In the genomic region with DNA sequence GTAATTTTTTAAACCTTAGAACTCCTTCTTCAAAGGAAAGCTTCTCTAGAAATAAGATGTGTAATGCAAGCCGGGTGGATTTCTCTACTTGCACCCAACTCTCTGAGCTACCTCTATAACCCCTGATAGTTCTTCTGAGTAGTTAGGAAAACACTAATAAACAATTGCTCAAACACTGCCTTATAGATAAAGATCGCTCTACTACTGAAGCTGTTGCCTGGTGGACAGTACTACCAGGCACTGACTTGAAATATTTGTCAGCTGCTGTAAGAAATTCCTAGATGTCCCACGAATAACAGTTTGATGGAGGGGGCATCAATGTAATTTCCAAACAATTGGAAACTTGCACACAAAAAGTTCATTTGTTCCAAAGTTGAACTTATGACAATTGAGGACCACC, we compare ENCODE assay signal across 27 cellular contexts. TPM values are rescaled to one million over a fixed set of nuclear protein-coding genes. Genes with fewer than 3 reads are reported as not detected.
A peak's percentile ranks its signal among the peaks of the same experiment; 100 is the strongest.
DNase-seq lines count a peak whose midpoint lies in the region; ATAC-seq and TF ChIP-seq lines count a peak whose summit lies in the region.
"Had no signal": no experiment of that assay in that cellular context is flagged by ENCODE, and none has a peak within 500 bp of the region (broad histone marks: within the 10 kb centered on the region; RNA-seq: fewer than 3 reads in every experiment).

No MANE protein-coding gene starts in this region.

- ATAC-seq in natural killer cell (no peak), HG03108 (IDR thresholded peaks at IDR 0.05; ENCODE audit: unreplicated experiment) (no peak)
- no peak for ATAC-seq in natural killer cell treated with Interleukin-12 subunit alpha and Interleukin-12 subunit beta and Interleukin-15 and Interleukin-18, amount 100 ng/mL, for 72 hours
- ATAC-seq in stimulated activated naive B cell treated with anti-CD40 and anti-IgM and Interleukin-4, amounts not matched to agents 10 μg/mL and 1 μg/mL and 100 μg/mL, for 72 hours (replicated peaks): no peak
- ATAC-seq: activated T-cell treated with anti-CD3 and anti-CD28 coated beads, Interleukin-2, amount 50 U/mL, for 4 hours; HCT116 had no signal

- no peaks in the 10 kb centered on the region for H3K9me3 Mint-ChIP-seq in natural killer cell
- H3K9me3 Mint-ChIP-seq in natural killer cell treated with Interleukin-12 subunit alpha and Interleukin-12 subunit beta and Interleukin-15 and Interleukin-18, amount 100 ng/mL, for 72 hours: no peaks in the 10 kb centered on the region
- peaks cover 14 to 19% of the 10 kb centered on the region in 2 donors for H3K9me3 Mint-ChIP-seq in stimulated activated naive B cell treated with anti-CD40 and anti-IgM and Interleukin-4, amounts not matched to agents 10 μg/mL and 1 μg/mL and 100 μg/mL, for 72 hours
- H3K9me3 Mint-ChIP-seq in osteocyte (ENCODE audit: unreplicated experiment): peaks cover 24% of the 10 kb centered on the region
- H3K9me3 Mint-ChIP-seq: activated CD4-positive, alpha-beta T cell treated with anti-CD3 and anti-CD28 coated beads, Interleukin-2, amount 10 ng/mL, durations not matched to agents 24 days and 14 days had no signal

- H3K4me1 Mint-ChIP-seq in natural killer cell (peaks cover 79 to 83% of the 10 kb centered on the region in 2 donors), osteocyte (ENCODE audit: unreplicated experiment) (peaks cover 22% of the 10 kb centered on the region)
- H3K4me1 Mint-ChIP-seq in natural killer cell treated with Interleukin-12 subunit alpha and Interleukin-12 subunit beta and Interleukin-15 and Interleukin-18, amount 100 ng/mL, for 72 hours (ENCODE audit: low read depth in 2 of 2): peaks cover 66 to 70% of the 10 kb centered on the region in 2 donors
- H3K4me1 Mint-ChIP-seq in stimulated activated naive B cell treated with anti-CD40 and anti-IgM and Interleukin-4, amounts not matched to agents 10 μg/mL and 1 μg/mL and 100 μg/mL, for 72 hours: peaks cover 36 to 81% of the 10 kb centered on the region in 2 donors

- H3K27me3 Mint-ChIP-seq in natural killer cell (ENCODE audit: low read depth in 2 of 2): no peaks in the 10 kb centered on the region
- H3K27me3 Mint-ChIP-seq in natural killer cell treated with Interleukin-12 subunit alpha and Interleukin-12 subunit beta and Interleukin-15 and Interleukin-18, amount 100 ng/mL, for 72 hours: no peaks in the 10 kb centered on the region
- no peaks in the 10 kb centered on the region for H3K27me3 Mint-ChIP-seq in stimulated activated naive B cell treated with anti-CD40 and anti-IgM and Interleukin-4, amounts not matched to agents 10 μg/mL and 1 μg/mL and 100 μg/mL, for 72 hours
- H3K27me3 Mint-ChIP-seq in osteocyte (ENCODE audit: unreplicated experiment): no peaks in the 10 kb centered on the region
- H3K27me3 Mint-ChIP-seq: activated CD4-positive, alpha-beta T cell treated with anti-CD3 and anti-CD28 coated beads, Interleukin-2, amount 10 ng/mL, durations not matched to agents 24 days and 14 days; T-helper 17 cell had no signal

- H3K27ac ChIP-seq in fibroblast of lung (ENCODE audit: insufficient read depth, low read length): no peak overlapping the region
- H3K27ac ChIP-seq: cardiac muscle cell, SJSA1, vagina, VCaP had no signal

- peaks cover 98% of the 10 kb centered on the region for H3K79me2 ChIP-seq in fibroblast of lung (ENCODE audit: control insufficient read depth, insufficient read depth, low read length)

- H3K36me3 ChIP-seq in fibroblast of lung (ENCODE audit: control insufficient read depth, insufficient read depth, low read length): no peaks in the 10 kb centered on the region
- H3K36me3 ChIP-seq: BE2C, cardiac muscle cell, vagina had no signal

- no peaks in the 10 kb centered on the region for H4K20me1 ChIP-seq in fibroblast of lung (ENCODE audit: control insufficient read depth, extremely low read depth, insufficient read depth, low read length)

- H3K36me3 Mint-ChIP-seq in natural killer cell: no peaks in the 10 kb centered on the region
- peaks cover 18% of the 10 kb centered on the region for H3K36me3 Mint-ChIP-seq in natural killer cell treated with Interleukin-12 subunit alpha and Interleukin-12 subunit beta and Interleukin-15 and Interleukin-18, amount 100 ng/mL, for 72 hours
- peaks cover 36 to 46% of the 10 kb centered on the region in 2 donors for H3K36me3 Mint-ChIP-seq in stimulated activated naive B cell treated with anti-CD40 and anti-IgM and Interleukin-4, amounts not matched to agents 10 μg/mL and 1 μg/mL and 100 μg/mL, for 72 hours
- peaks cover 18% of the 10 kb centered on the region for H3K36me3 Mint-ChIP-seq in osteocyte (ENCODE audit: unreplicated experiment)

- intact Hi-C loops in natural killer cell (cut with micrococcal nuclease): no loop called here

- H3K4me2 ChIP-seq in fibroblast of lung (ENCODE audit: extremely low read depth, insufficient read depth, low read length): peak overlapping the region; percentile 8
- H3K4me2 ChIP-seq: smooth muscle cell had no signal

- no peak for DNase-seq in natural killer cell
- no peak for DNase-seq in natural killer cell treated with Interleukin-12 subunit alpha and Interleukin-12 subunit beta and Interleukin-15 and Interleukin-18, amount 100 ng/mL, for 72 hours (ENCODE audit: low spot score)
- peak; percentile 10 for DNase-seq in OCI-M1 (lab: John Stamatoyannopoulos, UW)
- no peak for DNase-seq in fibroblast of lung (ENCODE audit: low read depth in 2 of 2)
- no peak for DNase-seq in stimulated activated naive B cell treated with anti-CD40 and anti-IgM and Interleukin-4, amounts not matched to agents 10 μg/mL and 1 μg/mL and 100 μg/mL, for 72 hours
- no peak for DNase-seq in NCI-H2107 (lab: John Stamatoyannopoulos, UW)
- DNase-seq in osteocyte (ENCODE audit: extremely low spot score, unreplicated experiment): no peak
- DNase-seq: activated CD4-positive, alpha-beta T cell treated with anti-CD3 and anti-CD28 coated beads, Interleukin-2, amount 10 ng/mL, durations not matched to agents 24 days and 14 days; activated naive CD4-positive, alpha-beta T cell; activated T-cell treated with anti-CD3 and anti-CD28 coated beads, Interleukin-2, amount 50 U/mL, for 4 hours; BE2C; glutamatergic neuron; MM.1S; NCI-H1417; NCI-H2081 treated with DMSO at 0.1 percent for 48 hours; NK-92 treated with Interleukin-12 subunit alpha and Interleukin-12 subunit beta, amount 100 ng/mL, for 24 hours; retina; stimulated activated CD4-positive, alpha-beta T cell treated with anti-CD3 and anti-CD28 coated beads, Interleukin-2, amount 100 ng/mL, for 24 hours; substantia nigra; T-helper 17 cell had no signal

- H3K9me3 ChIP-seq in fibroblast of lung (ENCODE audit: control insufficient read depth, insufficient read depth, low read depth, low read length): no peaks in the 10 kb centered on the region
- H3K9me3 ChIP-seq: BE2C, SJSA1, vagina had no signal

- H3K4me3 ChIP-seq in fibroblast of lung (replicated peaks in 1 of 4; ENCODE audit: control extremely low read depth in 1 of 4, insufficient read depth in 1 of 4, low read depth in 3 of 4, low read length in 4 of 4): no peak overlapping the region
- H3K4me3 ChIP-seq: cardiac muscle cell, SJSA1, smooth muscle cell, vagina had no signal

- H3K4me3 Mint-ChIP-seq in natural killer cell: no peak overlapping the region
- no peak overlapping the region for H3K4me3 Mint-ChIP-seq in natural killer cell treated with Interleukin-12 subunit alpha and Interleukin-12 subunit beta and Interleukin-15 and Interleukin-18, amount 100 ng/mL, for 72 hours
- no peak overlapping the region for H3K4me3 Mint-ChIP-seq in stimulated activated naive B cell treated with anti-CD40 and anti-IgM and Interleukin-4, amounts not matched to agents 10 μg/mL and 1 μg/mL and 100 μg/mL, for 72 hours
- H3K4me3 Mint-ChIP-seq in osteocyte (ENCODE audit: unreplicated experiment): no peak overlapping the region
- H3K4me3 Mint-ChIP-seq: activated CD4-positive, alpha-beta T cell treated with anti-CD3 and anti-CD28 coated beads, Interleukin-2, amount 10 ng/mL, durations not matched to agents 24 days and 14 days; activated T-cell treated with anti-CD3 and anti-CD28 coated beads, Interleukin-2, amount 50 U/mL, for 4 hours had no signal

- no peak for TF ChIP-seq CTCF in natural killer cell (IDR thresholded peaks at IDR 0.05)
- TF ChIP-seq CTCF in fibroblast of lung (conservative IDR thresholded peaks at IDR 0.05 in 1 of 2, IDR thresholded peaks at IDR 0.05 in 1 of 2; ENCODE audit: low read depth in 1 of 2, low read length in 2 of 2): no peak
- no peak for TF ChIP-seq CTCF in osteocyte (IDR thresholded peaks at IDR 0.05)

- no peak overlapping the region for H2AFZ ChIP-seq in fibroblast of lung (ENCODE audit: low read length)

- H3K27ac Mint-ChIP-seq in natural killer cell: peak overlapping the region; percentile 3 to 63
- H3K27ac Mint-ChIP-seq in natural killer cell treated with Interleukin-12 subunit alpha and Interleukin-12 subunit beta and Interleukin-15 and Interleukin-18, amount 100 ng/mL, for 72 hours: peak overlapping the region in 1 of 2 donors; percentile 25
- peak overlapping the region; percentile 37 for H3K27ac Mint-ChIP-seq in stimulated activated naive B cell treated with anti-CD40 and anti-IgM and Interleukin-4, amounts not matched to agents 10 μg/mL and 1 μg/mL and 100 μg/mL, for 72 hours
- no peak overlapping the region for H3K27ac Mint-ChIP-seq in osteocyte (ENCODE audit: unreplicated experiment)
- H3K27ac Mint-ChIP-seq: activated CD4-positive, alpha-beta T cell treated with anti-CD3 and anti-CD28 coated beads, Interleukin-2, amount 10 ng/mL, durations not matched to agents 24 days and 14 days; T-helper 17 cell had no signal

- H3K27me3 ChIP-seq in fibroblast of lung (ENCODE audit: control insufficient read depth, insufficient read depth, low read length): no peaks in the 10 kb centered on the region
- H3K27me3 ChIP-seq: cardiac muscle cell, SJSA1, vagina had no signal

- H3K4me1 ChIP-seq in fibroblast of lung (ENCODE audit: control insufficient read depth, extremely low read depth, insufficient read depth, low read length): peaks cover 3% of the 10 kb centered on the region
- H3K4me1 ChIP-seq: BE2C had no signal

- H3K9ac ChIP-seq in fibroblast of lung (ENCODE audit: insufficient read depth, low read length): no peak overlapping the region

RNA-seq across cellular contexts. Expression of gene NR3C1, which starts 42.0 kb away (rescaled TPM):
- total RNA-seq in natural killer cell: 100 to 1,000 TPM; 147 to 168 (median 165) TPM
- total RNA-seq in natural killer cell treated with Interleukin-12 subunit alpha and Interleukin-12 subunit beta and Interleukin-15 and Interleukin-18, amount 100 ng/mL, for 72 hours: 100 to 1,000 TPM; 166 to 182 TPM
- total RNA-seq in fibroblast of lung: 101 and 126 TPM in 2 replicates
- 59.4 and 85.3 TPM in 2 replicates for polyA plus RNA-seq in fibroblast of lung
- 44.1 and 58.5 TPM in 2 replicates for polyA plus RNA-seq in fibroblast of lung (2012)
- polyA minus RNA-seq in fibroblast of lung (ENCODE audit: low replicate concordance): 30.0 and 37.2 TPM in 2 replicates
- total RNA-seq in osteocyte: 42.6 and 47.8 TPM in 2 replicates
